Comparison of ENCODE assay signal across 13 cellular contexts in genomic region chr20:50792708-50793574, GRCh38. TPM values are rescaled to one million over a fixed set of nuclear protein-coding genes. Genes with fewer than 3 reads are reported as not detected.
DNase-seq lines count a peak whose midpoint lies in the region; ATAC-seq and TF ChIP-seq lines count a peak whose summit lies in the region.
"Had no signal": no experiment of that assay in that cellular context is flagged by ENCODE, and none has a peak within 500 bp of the region (broad histone marks: within the 10 kb centered on the region; RNA-seq: fewer than 3 reads in every experiment).

No MANE protein-coding gene starts in this region.

- H3K9me3 ChIP-seq in CD4-positive, alpha-beta T cell (ENCODE audit: control insufficient read depth, low read length), result no peaks in the 10 kb centered on the region
- no peaks in the 10 kb centered on the region for H3K9me3 ChIP-seq in neural progenitor cell (ENCODE audit: low read depth)
- H3K9me3 ChIP-seq: BE2C, HAP-1 had no signal

- DNase-seq in CD4-positive, alpha-beta T cell, result no peak
- DNase-seq in endothelial cell (ENCODE audit: low spot score) (no peak), neural progenitor cell (ENCODE audit: low spot score) (no peak), NCI-H524 treated with DMSO at 0.1 percent for 48 hours (lab: John Stamatoyannopoulos, UW) (no peak), NCI-H446 (lab: John Stamatoyannopoulos, UW) (no peak), DMS153 treated with DMSO at 0.1 percent for 48 hours (lab: John Stamatoyannopoulos, UW; ENCODE audit: unreplicated experiment) (no peak), AG08396 (ENCODE audit: low spot score) (no peak)
- DNase-seq: GF-D8, T1000 had no signal

- CTCF ChIA-PET in CD4-positive, alpha-beta T cell (lab: Charles Lee), result interaction anchor here (0.6 to 3.0 kb wide), 11 partner anchors 8 to 374 kb away, joined by 3 to 65 read pairs (median 5); partner anchors contain the start of genes ADNP, DPM1 and MOCS3

- H3K4me3 ChIP-seq in neural progenitor cell, result no peak overlapping the region
- H3K4me3 ChIP-seq: HAP-1 had no signal

- no peak for TF ChIP-seq CTCF in CD4-positive, alpha-beta T cell (IDR thresholded peaks at IDR 0.05)
- TF ChIP-seq CTCF in endothelial cell (IDR thresholded peaks at IDR 0.05; ENCODE audit: unreplicated experiment) (no peak), neural progenitor cell (IDR thresholded peaks at IDR 0.05) (no peak)

- no peaks in the 10 kb centered on the region for H3K27me3 Mint-ChIP-seq in CD4-positive, alpha-beta T cell
- H3K27me3 Mint-ChIP-seq in IgD-negative memory B cell, result no peaks in the 10 kb centered on the region
- no peaks in the 10 kb centered on the region for H3K27me3 Mint-ChIP-seq in endothelial cell (ENCODE audit: unreplicated experiment)
- peaks cover 14% of the 10 kb centered on the region for H3K27me3 Mint-ChIP-seq in neural progenitor cell (ENCODE audit: insufficient read depth, low read depth)
- H3K27me3 Mint-ChIP-seq: activated naive CD8-positive, alpha-beta T cell treated with anti-CD3 and anti-CD28 coated beads, Interleukin-2, amount 10 ng/mL, durations not matched to agents 7 days and 5 days had no signal

- no peaks in the 10 kb centered on the region for H3K36me3 ChIP-seq in neural progenitor cell
- H3K36me3 ChIP-seq: BE2C had no signal

- ATAC-seq in CD4-positive, alpha-beta T cell (ENCODE audit: poor library complexity), result no peak

- no peak overlapping the region for H3K27ac ChIP-seq in CD4-positive, alpha-beta T cell (ENCODE audit: low read depth, low read length)
- H3K27ac ChIP-seq in neural progenitor cell, result no peak overlapping the region

- H3K27ac Mint-ChIP-seq in CD4-positive, alpha-beta T cell, result peak overlapping the region; percentile 50
- H3K27ac Mint-ChIP-seq in IgD-negative memory B cell, result peak overlapping the region; percentile 78 to 94 (median 88)
- H3K27ac Mint-ChIP-seq in endothelial cell (ENCODE audit: unreplicated experiment), result no peak overlapping the region
- H3K27ac Mint-ChIP-seq in neural progenitor cell, result no peak overlapping the region

- peak overlapping the region; percentile 85 for H3K4me3 Mint-ChIP-seq in CD4-positive, alpha-beta T cell
- H3K4me3 Mint-ChIP-seq in IgD-negative memory B cell (peak overlapping the region in 2 of 4 donors; percentile 80 to 90), endothelial cell (ENCODE audit: unreplicated experiment) (peak overlapping the region; percentile 22), neural progenitor cell (peak overlapping the region; percentile 68)

- H3K9ac ChIP-seq in neural progenitor cell, result no peak overlapping the region

- POLR2A ChIA-PET in CD4-positive, alpha-beta T cell (lab: Charles Lee), result interaction anchor here (3.1 to 4.0 kb wide), 2 partner anchors 138 to 165 kb away, joined by 47 to 157 read pairs; partner anchors contain the start of genes ADNP, DPM1 and MOCS3

- peaks cover 20% of the 10 kb centered on the region for H3K79me2 ChIP-seq in neural progenitor cell (ENCODE audit: low read depth)

- no peaks in the 10 kb centered on the region for H3K9me3 Mint-ChIP-seq in CD4-positive, alpha-beta T cell
- no peaks in the 10 kb centered on the region for H3K9me3 Mint-ChIP-seq in IgD-negative memory B cell
- no peaks in the 10 kb centered on the region for H3K9me3 Mint-ChIP-seq in endothelial cell (ENCODE audit: unreplicated experiment)
- H3K9me3 Mint-ChIP-seq in neural progenitor cell, result no peaks in the 10 kb centered on the region
- H3K9me3 Mint-ChIP-seq: activated naive CD8-positive, alpha-beta T cell treated with anti-CD3 and anti-CD28 coated beads, Interleukin-2, amount 10 ng/mL, durations not matched to agents 7 days and 5 days had no signal

- no peak overlapping the region for H3K4me2 ChIP-seq in neural progenitor cell

- peaks cover 43% of the 10 kb centered on the region for H3F3A ChIP-seq in neural progenitor cell (ENCODE audit: low read depth)

- intact Hi-C loops in CD4-positive, alpha-beta T cell (cut with DNase I, micrococcal nuclease), result loop anchor here in 1 of 2 experiments (5.0 kb wide), 1 partner anchor 61 kb away; the partner anchor contains the start of gene PARD6B

- H2AFZ ChIP-seq in neural progenitor cell (replicated peaks), result no peak overlapping the region

- H3K36me3 Mint-ChIP-seq in CD4-positive, alpha-beta T cell (ENCODE audit: low read depth), result peaks cover 5% of the 10 kb centered on the region
- H3K36me3 Mint-ChIP-seq in IgD-negative memory B cell (no peaks in the 10 kb centered on the region), endothelial cell (ENCODE audit: low read depth, unreplicated experiment) (no peaks in the 10 kb centered on the region), neural progenitor cell (no peaks in the 10 kb centered on the region)

- H3K27me3 ChIP-seq in CD4-positive, alpha-beta T cell (ENCODE audit: control insufficient read depth, insufficient read depth, low read length), result no peaks in the 10 kb centered on the region
- peaks cover 4% of the 10 kb centered on the region for H3K27me3 ChIP-seq in neural progenitor cell
- H3K27me3 ChIP-seq: BE2C had no signal

- H4K20me1 ChIP-seq in neural progenitor cell (ENCODE audit: low read depth), result no peaks in the 10 kb centered on the region

- peaks cover 8% of the 10 kb centered on the region for H3K4me1 ChIP-seq in neural progenitor cell

- peaks cover 15% of the 10 kb centered on the region for H3K4me1 Mint-ChIP-seq in CD4-positive, alpha-beta T cell (ENCODE audit: low read depth)
- peaks cover 10 to 17% (median 15%) of the 10 kb centered on the region in 3 donors for H3K4me1 Mint-ChIP-seq in IgD-negative memory B cell
- peaks cover 2% of the 10 kb centered on the region for H3K4me1 Mint-ChIP-seq in endothelial cell (ENCODE audit: unreplicated experiment)
- H3K4me1 Mint-ChIP-seq in neural progenitor cell, result peaks cover 28% of the 10 kb centered on the region

RNA-seq across cellular contexts. Expression of gene BCAS4, which starts 1.9 kb away (rescaled TPM):
- 10 to 100 TPM; 19.0 to 20.9 TPM for total RNA-seq in CD4-positive, alpha-beta T cell
- 118 TPM for polyA plus RNA-seq in IgD-negative memory B cell
- total RNA-seq in endothelial cell (ENCODE audit: unreplicated experiment) (7.6 TPM), neural progenitor cell (ENCODE audit: low replicate concordance) (15.3 and 24.1 TPM in 2 replicates)

Comparison
In these comparisons a context has a peak if more than half of its experiments do, and no peak if none do; other contexts are left out.
1. H3K27ac Mint-ChIP-seq: peak in CD4-positive, alpha-beta T cell (single experiment) and IgD-negative memory B cell (3 of 3); none in endothelial cell (single experiment) and neural progenitor cell (single experiment).